1 cellular context compared by ENCODE assay signal in genomic region chr15:80246425-80246894, GRCh38.
A peak's percentile ranks its signal among the peaks of the same experiment; 100 is the strongest.
TF ChIP-seq lines count a peak whose summit lies in the region.

No MANE protein-coding gene starts in this region.

TF ChIP-seq in liver, 16 proteins besides CTCF, POLR2A, EP300 and RAD21 (continued from another document):
- TF ChIP-seq ZBTB33 (IDR thresholded peaks at IDR 0.05): no peak
- TF ChIP-seq JUND (IDR thresholded peaks at IDR 0.05): no peak
- TF ChIP-seq HNF4A (conservative IDR thresholded peaks at IDR 0.05): peak; percentile 83 to 87
- TF ChIP-seq ATF3 (IDR thresholded peaks at IDR 0.05): no peak
